Comparison of ENCODE assay signal across 8 cellular contexts in the genomic region with DNA sequence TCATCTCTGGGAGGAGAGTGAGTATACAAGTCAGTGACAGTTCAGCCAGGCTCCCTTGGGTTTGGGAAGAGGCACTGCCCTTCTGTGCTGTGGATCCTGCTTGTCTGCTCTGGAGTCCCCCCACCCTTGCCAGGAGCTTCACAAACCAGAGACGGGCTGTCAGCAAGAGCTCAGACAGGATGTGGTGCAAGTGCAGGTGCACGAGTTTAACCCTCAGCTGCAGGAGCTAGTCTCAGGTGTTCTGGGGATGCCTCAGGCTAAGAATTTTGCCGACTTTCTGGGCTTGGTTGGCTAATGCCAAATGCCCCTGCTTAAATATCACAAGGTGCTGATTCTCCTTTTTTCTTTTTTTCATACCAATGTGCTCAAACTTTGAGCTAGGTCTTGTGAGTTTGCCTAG. TPM values are rescaled to one million over a fixed set of nuclear protein-coding genes. Genes with fewer than 3 reads are reported as not detected.
DNase-seq lines count a peak whose midpoint lies in the region; ATAC-seq and TF ChIP-seq lines count a peak whose summit lies in the region.

No MANE protein-coding gene starts in this region.

- intact Hi-C loops in sciatic nerve (cut with DNase I) = no loop called here

- DNase-seq in NCI-H69 (lab: John Stamatoyannopoulos, UW) = peak; percentile 68
- no peak for DNase-seq in activated naive CD8-positive, alpha-beta T cell treated with anti-CD3 and anti-CD28 coated beads, Interleukin-2, amount 50 U/mL, for 24 hours
- no peak for DNase-seq in progenitor cell of endocrine pancreas (ENCODE audit: low spot score, unreplicated experiment)
- DNase-seq in SIG-M5 treated with dmso at 0.1 percent for 504 hours (lab: John Stamatoyannopoulos, UW; ENCODE audit: unreplicated experiment) = no peak
- no peak for DNase-seq in NCI-H1092 treated with DMSO at 0.1 percent for 48 hours (lab: John Stamatoyannopoulos, UW)
- DNase-seq in kidney tubule cell (ENCODE audit: low spot score) = no peak
- DNase-seq in sciatic nerve (ENCODE audit: low spot score) = no peak

- H3K9me3 Mint-ChIP-seq in activated naive CD8-positive, alpha-beta T cell treated with anti-CD3 and anti-CD28 coated beads, Interleukin-2, amount 50 U/mL, for 24 hours = no peaks in the 10 kb centered on the region
- no peaks in the 10 kb centered on the region for H3K9me3 Mint-ChIP-seq in progenitor cell of endocrine pancreas (ENCODE audit: low read depth)

- ATAC-seq in GM19043 (IDR thresholded peaks at IDR 0.05; ENCODE audit: low read depth, unreplicated experiment) = peak; percentile 30
- no peak for ATAC-seq in activated naive CD8-positive, alpha-beta T cell treated with anti-CD3 and anti-CD28 coated beads, Interleukin-2, amount 50 U/mL, for 24 hours
- ATAC-seq in sciatic nerve = no peak

- H3K36me3 Mint-ChIP-seq in activated naive CD8-positive, alpha-beta T cell treated with anti-CD3 and anti-CD28 coated beads, Interleukin-2, amount 50 U/mL, for 24 hours (ENCODE audit: low read depth) = peaks cover 13% of the 10 kb centered on the region
- peaks cover 6% of the 10 kb centered on the region for H3K36me3 Mint-ChIP-seq in progenitor cell of endocrine pancreas (ENCODE audit: insufficient read depth)

- peak overlapping the region; percentile 27 for H3K27ac Mint-ChIP-seq in activated naive CD8-positive, alpha-beta T cell treated with anti-CD3 and anti-CD28 coated beads, Interleukin-2, amount 50 U/mL, for 24 hours
- peak overlapping the region; percentile 69 for H3K27ac Mint-ChIP-seq in progenitor cell of endocrine pancreas

- peak overlapping the region; percentile 86 for H3K4me3 Mint-ChIP-seq in activated naive CD8-positive, alpha-beta T cell treated with anti-CD3 and anti-CD28 coated beads, Interleukin-2, amount 50 U/mL, for 24 hours
- H3K4me3 Mint-ChIP-seq in progenitor cell of endocrine pancreas (ENCODE audit: low read depth) = peak overlapping the region; percentile 87

- no peak for TF ChIP-seq CTCF in progenitor cell of endocrine pancreas (IDR thresholded peaks at IDR 0.05; ENCODE audit: unreplicated experiment)

- no peaks in the 10 kb centered on the region for H3K27me3 Mint-ChIP-seq in activated naive CD8-positive, alpha-beta T cell treated with anti-CD3 and anti-CD28 coated beads, Interleukin-2, amount 50 U/mL, for 24 hours
- H3K27me3 Mint-ChIP-seq in progenitor cell of endocrine pancreas = peaks cover 9% of the 10 kb centered on the region

- peaks cover 30% of the 10 kb centered on the region for H3K4me1 Mint-ChIP-seq in activated naive CD8-positive, alpha-beta T cell treated with anti-CD3 and anti-CD28 coated beads, Interleukin-2, amount 50 U/mL, for 24 hours
- H3K4me1 Mint-ChIP-seq in progenitor cell of endocrine pancreas (ENCODE audit: low read depth) = peaks cover 1% of the 10 kb centered on the region

RNA-seq across cellular contexts. Expression of a gene that starts 22.3 kb away (rescaled TPM):
- total RNA-seq in progenitor cell of endocrine pancreas (17.5 and 18.5 TPM in 2 replicates), sciatic nerve (32.1 TPM)

RNA-seq across cellular contexts. Expression of a gene that starts 44.9 kb away (rescaled TPM):
- total RNA-seq in progenitor cell of endocrine pancreas (19.4 and 19.5 TPM in 2 replicates), sciatic nerve (13.2 TPM)
